In the genomic region with DNA sequence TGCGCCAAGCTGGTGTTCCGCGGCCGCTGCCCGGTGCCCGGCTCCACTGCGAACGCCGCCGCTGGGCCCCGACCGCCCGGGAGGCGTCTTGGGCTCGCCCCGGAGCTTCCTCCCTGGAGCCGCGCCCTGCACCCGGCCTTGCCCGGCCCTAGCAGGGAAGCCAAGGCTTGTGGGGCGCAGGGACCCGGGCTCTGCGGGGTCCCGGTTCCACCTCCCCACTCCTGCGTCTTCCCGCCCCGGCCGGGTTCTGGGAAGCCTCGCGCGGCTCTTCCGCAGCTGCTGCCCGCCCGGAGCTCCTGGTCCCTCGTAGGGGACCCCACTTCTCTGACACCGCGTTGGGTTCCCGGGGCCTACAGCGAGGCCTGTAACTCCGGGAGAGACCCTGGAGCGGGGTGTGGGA, we compare ENCODE assay signal across 8 cellular contexts.
DNase-seq lines count a peak whose midpoint lies in the region; ATAC-seq, FAIRE-seq and TF ChIP-seq lines count a peak whose summit lies in the region.
"Not testable (repeated sequence)": the region's sequence is repeated elsewhere in the genome, so short reads cannot be mapped to it uniquely, and the experiment has no call there.

No MANE protein-coding gene starts in this region.

- H4K20me1 ChIP-seq in OCI-LY1 (ENCODE audit: insufficient read depth, low read length); K562 (replicated peaks; ENCODE audit: control insufficient read depth, insufficient read depth, low read length); neural cell (ENCODE audit: insufficient read depth): not testable (repeated sequence)

- TF ChIP-seq RAD21 in K562 (CRISPR knock-in tag; conservative IDR thresholded peaks at IDR 0.05 in 1 of 2, IDR thresholded peaks at IDR 0.05 in 1 of 2); neural cell (conservative IDR thresholded peaks at IDR 0.05): not testable (repeated sequence)

- H3K9ac ChIP-seq in OCI-LY1 (ENCODE audit: low read length) (peak overlapping the region; percentile 50; the same call in 1 of the 2 replicates), K562 (ENCODE audit: insufficient read depth in 1 of 2, low read depth in 2 of 2, low read length in 2 of 2) (peak overlapping the region; percentile 38 to 81; a peak in 3 of 4 replicates)
- not testable (repeated sequence) for H3K9ac ChIP-seq in neural cell (ENCODE audit: low read length)

- not testable (repeated sequence) for TF ChIP-seq CTCF in A673 (conservative IDR thresholded peaks at IDR 0.05; ENCODE audit: low read depth, low read length); HFF-Myc (IDR thresholded peaks at IDR 0.05; ENCODE audit: low read depth, low read length, missing control alignments); OCI-LY1 (IDR thresholded peaks at IDR 0.05; ENCODE audit: low read length); WTC11 (IDR thresholded peaks at IDR 0.05); K562 (IDR thresholded peaks at IDR 0.05 in 2 of 3, conservative IDR thresholded peaks at IDR 0.05 in 1 of 3; ENCODE audit: insufficient read depth in 2 of 3, low read depth in 1 of 3, low read length in 3 of 3); epithelial cell of esophagus (IDR thresholded peaks at IDR 0.05; ENCODE audit: insufficient read depth, low read depth, low read length, missing control alignments); neural cell (IDR thresholded peaks at IDR 0.05; ENCODE audit: poor library complexity, severe bottlenecking)

- not testable (repeated sequence) for H3K36me3 ChIP-seq in A673 (ENCODE audit: insufficient read depth, low read length, poor library complexity, severe bottlenecking); OCI-LY1 (ENCODE audit: insufficient read depth, low read length); K562 (ENCODE audit: control insufficient read depth, insufficient read depth, low read length); neural cell (ENCODE audit: insufficient read depth, low read length)

- intact Hi-C loops in A673 (cut with micrococcal nuclease; ENCODE audit: unreplicated experiment); K562 (cut with micrococcal nuclease): not testable (repeated sequence)

- CTCF ChIA-PET in A673 (lab: Charles Lee); WTC11 (lab: Charles Lee); K562 (lab: Yijun Ruan, JAX; ENCODE audit: low intra/inter-chr PET ratio): not testable (repeated sequence)

- H3K9me1 ChIP-seq in K562 (ENCODE audit: control insufficient read depth, insufficient read depth, low read length): not testable (repeated sequence)

- H3K27me3 ChIP-seq in A673 (replicated peaks; ENCODE audit: insufficient read depth, low read depth, low read length, poor library complexity); OCI-LY1 (ENCODE audit: insufficient read depth, low read length); K562 (ENCODE audit: control insufficient read depth in 2 of 2, insufficient read depth in 2 of 2, low read length in 2 of 2); neural cell (ENCODE audit: insufficient read depth, low read depth, low read length): not testable (repeated sequence)

- not testable (repeated sequence) for H3F3A ChIP-seq in OCI-LY1 (ENCODE audit: insufficient read depth, low read length); neural cell (ENCODE audit: insufficient read depth, low read length, poor library complexity, severe bottlenecking)

- POLR2A ChIA-PET in A673 (lab: Charles Lee; ENCODE audit: low non-redundant PET); WTC11 (lab: Charles Lee); K562 (lab: Yijun Ruan, JAX): not testable (repeated sequence)

- peak overlapping the region; percentile 23 for H3K4me3 ChIP-seq in A673 (ENCODE audit: low read depth, low read length, poor library complexity, severe bottlenecking)
- peak overlapping the region; percentile 30 for H3K4me3 ChIP-seq in HFF-Myc (replicated peaks; ENCODE audit: low read depth, low read length)
- H3K4me3 ChIP-seq in OCI-LY1 (ENCODE audit: low read depth, low read length, poor library complexity, severe bottlenecking): peak overlapping the region; percentile 57
- H3K4me3 ChIP-seq in K562: peak overlapping the region; percentile 34
- H3K4me3 ChIP-seq in epithelial cell of esophagus (ENCODE audit: low read length): peak overlapping the region; percentile 27
- H3K4me3 ChIP-seq in neural cell (ENCODE audit: low read length): peak overlapping the region; percentile 55

- WGBS in K562 (ENCODE audit: insufficient coverage, low coverage, missing lambda C conversion rate): no CpG with 5 or more reads among the region's 41 CpGs

- 0 out of 2 replicates have a peak overlapping the region, but pooled peaks have one; percentile 48 for H3K4me2 ChIP-seq in OCI-LY1 (ENCODE audit: low read length)
- H3K4me2 ChIP-seq in K562 (ENCODE audit: insufficient read depth, low read length); neural cell (ENCODE audit: low read length): not testable (repeated sequence)

- H3K27me3 Mint-ChIP-seq in WTC11 (ENCODE audit: low read depth); stimulated activated memory B cell treated with anti-CD40 and anti-IgM and Interleukin-4, amounts not matched to agents 10 μg/mL and 1 μg/mL and 100 μg/mL, for 72 hours: not testable (repeated sequence)

- in situ Hi-C loops in K562 (cut with MboI): not testable (repeated sequence)

- not testable (repeated sequence) for H3K4me1 ChIP-seq in A673 (ENCODE audit: insufficient read depth, low read length, poor library complexity, severe bottlenecking); OCI-LY1 (ENCODE audit: insufficient read depth, low read length, severe bottlenecking); K562 (replicated peaks in 1 of 2; ENCODE audit: control insufficient read depth in 2 of 2, insufficient read depth in 2 of 2, low read length in 2 of 2)

- not testable (repeated sequence) for FAIRE-seq in K562 (lab: Jason Lieb, UNC)

- H3K9me3 Mint-ChIP-seq in WTC11; stimulated activated memory B cell treated with anti-CD40 and anti-IgM and Interleukin-4, amounts not matched to agents 10 μg/mL and 1 μg/mL and 100 μg/mL, for 72 hours: not testable (repeated sequence)

- TF ChIP-seq EP300 in K562 (IDR thresholded peaks at IDR 0.05; ENCODE audit: low read length); neural cell (conservative IDR thresholded peaks at IDR 0.05; ENCODE audit: poor library complexity, severe bottlenecking): not testable (repeated sequence)

- not testable (repeated sequence) for H3K27ac ChIP-seq in A673 (ENCODE audit: low read depth, low read length, poor library complexity, severe bottlenecking); OCI-LY1 (ENCODE audit: low read depth, low read length, poor library complexity, severe bottlenecking); K562 (ENCODE audit: extremely low read depth, low read depth, low read length); neural cell (ENCODE audit: low read length)

- H3K9me2 ChIP-seq in OCI-LY1 (ENCODE audit: low read depth, low read length); neural cell (ENCODE audit: insufficient read depth, low read length): not testable (repeated sequence)

- not testable (repeated sequence) for ATAC-seq in WTC11; K562; stimulated activated memory B cell treated with anti-CD40 and anti-IgM and Interleukin-4, amounts not matched to agents 10 μg/mL and 1 μg/mL and 100 μg/mL, for 72 hours

- not testable (repeated sequence) for H3K4me1 Mint-ChIP-seq in WTC11; stimulated activated memory B cell treated with anti-CD40 and anti-IgM and Interleukin-4, amounts not matched to agents 10 μg/mL and 1 μg/mL and 100 μg/mL, for 72 hours

- not testable (repeated sequence) for H2AFZ ChIP-seq in OCI-LY1 (ENCODE audit: low read length); K562 (ENCODE audit: low read depth, low read length); neural cell (ENCODE audit: low read depth, low read length)

- TF ChIP-seq POLR2A in K562 (conservative IDR thresholded peaks at IDR 0.05): not testable (repeated sequence)

- peak overlapping the region; percentile 57 for H3K4me3 Mint-ChIP-seq in WTC11
- H3K4me3 Mint-ChIP-seq in stimulated activated memory B cell treated with anti-CD40 and anti-IgM and Interleukin-4, amounts not matched to agents 10 μg/mL and 1 μg/mL and 100 μg/mL, for 72 hours: peak overlapping the region; percentile 56

- H3K27ac Mint-ChIP-seq in WTC11; stimulated activated memory B cell treated with anti-CD40 and anti-IgM and Interleukin-4, amounts not matched to agents 10 μg/mL and 1 μg/mL and 100 μg/mL, for 72 hours: not testable (repeated sequence)

- BruUV-seq in A673 (replicated peaks; lab: Mats Ljungman, UMichigan); K562 (replicated peaks; lab: Mats Ljungman, UMichigan): not testable (repeated sequence)

- not testable (repeated sequence) for H3K9me3 ChIP-seq in A673 (ENCODE audit: low read depth, low read length, poor library complexity, severe bottlenecking); OCI-LY1 (ENCODE audit: low read length); K562 (replicated peaks; ENCODE audit: control insufficient read depth, insufficient read depth, low read depth, low read length); neural cell (ENCODE audit: low read length)

- H3K79me2 ChIP-seq in OCI-LY1 (ENCODE audit: insufficient read depth, low read length); neural cell (replicated peaks; ENCODE audit: insufficient read depth, low read length): not testable (repeated sequence)
- peaks cover 15% of the 10 kb centered on the region for H3K79me2 ChIP-seq in K562 (ENCODE audit: control insufficient read depth, insufficient read depth, low read length)

- not testable (repeated sequence) for DNase-seq in A673 (ENCODE audit: low spot score); HFF-Myc (ENCODE audit: extremely low read depth, low read depth); WTC11 (ENCODE audit: low spot score); K562 (ENCODE audit: extremely low read depth in 1 of 4, low spot score in 3 of 4); epithelial cell of esophagus (ENCODE audit: low read depth)

- H3K36me3 Mint-ChIP-seq in WTC11; stimulated activated memory B cell treated with anti-CD40 and anti-IgM and Interleukin-4, amounts not matched to agents 10 μg/mL and 1 μg/mL and 100 μg/mL, for 72 hours: not testable (repeated sequence)
